9 cellular contexts compared by ENCODE assay signal in genomic region chr3:119675188-119675874, GRCh38. TPM values are rescaled to one million over a fixed set of nuclear protein-coding genes. Genes with fewer than 3 reads are reported as not detected.
A peak's percentile ranks its signal among the peaks of the same experiment; 100 is the strongest.
DNase-seq lines count a peak whose midpoint lies in the region; ATAC-seq and TF ChIP-seq lines count a peak whose summit lies in the region.
"Had no signal": no experiment of that assay in that cellular context is flagged by ENCODE, and none has a peak within 500 bp of the region (broad histone marks: within the 10 kb centered on the region; RNA-seq: fewer than 3 reads in every experiment).

No MANE protein-coding gene starts in this region.

- no peak for DNase-seq in activated T-cell treated with anti-CD3 and anti-CD28 coated beads, Interleukin-2, amount 50 U/mL, for 24 hours
- DNase-seq in activated T-cell treated with anti-CD3 and anti-CD28 coated beads, Interleukin-2, amount 50 U/mL, for 48 hours, result no peak
- no peak for DNase-seq in glutamatergic neuron
- DNase-seq in spleen, result no peak
- DNase-seq in UCSD-AML1 (lab: John Stamatoyannopoulos, UW; ENCODE audit: unreplicated experiment), result no peak
- DNase-seq in GM03348 (ENCODE audit: low spot score), result no peak
- DNase-seq: effector memory CD4-positive, alpha-beta T cell had no signal

- H3K4me3 ChIP-seq in SU-DHL-6 (ENCODE audit: insufficient read depth, low read length, poor library complexity, severe bottlenecking), result peak overlapping the region; percentile 86
- H3K4me3 ChIP-seq in spleen, result peak overlapping the region in 2 of 8 donors; percentile 73 to 85

- peaks cover 13 to 57% (median 31%) of the 10 kb centered on the region in 6 donors for H3K4me1 ChIP-seq in spleen

- peak overlapping the region; percentile 89 for H3K4me2 ChIP-seq in SU-DHL-6 (ENCODE audit: low read depth, low read length, poor library complexity, severe bottlenecking)

- H3K79me2 ChIP-seq in SU-DHL-6 (ENCODE audit: insufficient read depth, low read length), result peaks cover 42% of the 10 kb centered on the region

- H4K20me1 ChIP-seq in SU-DHL-6 (ENCODE audit: low read depth, low read length), result no peaks in the 10 kb centered on the region

- peak overlapping the region; percentile 94 for H3K4me3 Mint-ChIP-seq in activated T-cell treated with anti-CD3 and anti-CD28 coated beads, Interleukin-2, amount 50 U/mL, for 24 hours
- H3K4me3 Mint-ChIP-seq in glutamatergic neuron (ENCODE audit: unreplicated experiment), result peak overlapping the region; percentile 88

- H3F3A ChIP-seq in SU-DHL-6 (ENCODE audit: insufficient read depth), result peaks cover 15% of the 10 kb centered on the region

- peaks cover 50% of the 10 kb centered on the region for H3K4me1 Mint-ChIP-seq in activated T-cell treated with anti-CD3 and anti-CD28 coated beads, Interleukin-2, amount 50 U/mL, for 24 hours (ENCODE audit: low read depth)
- H3K4me1 Mint-ChIP-seq in glutamatergic neuron (ENCODE audit: low read depth, unreplicated experiment), result peaks cover 6% of the 10 kb centered on the region

- no peak for ATAC-seq in GM18861 (IDR thresholded peaks at IDR 0.05; ENCODE audit: unreplicated experiment)

- H3K36me3 Mint-ChIP-seq in activated T-cell treated with anti-CD3 and anti-CD28 coated beads, Interleukin-2, amount 50 U/mL, for 24 hours (ENCODE audit: low read depth), result peaks cover 65% of the 10 kb centered on the region
- no peaks in the 10 kb centered on the region for H3K36me3 Mint-ChIP-seq in glutamatergic neuron (ENCODE audit: unreplicated experiment)

- intact Hi-C loops in spleen (cut with DNase I; ENCODE audit: low total_unique reads), result no loop called here

- H3K27ac Mint-ChIP-seq in activated T-cell treated with anti-CD3 and anti-CD28 coated beads, Interleukin-2, amount 50 U/mL, for 24 hours, result peak overlapping the region; percentile 98
- peak overlapping the region; percentile 18 for H3K27ac Mint-ChIP-seq in glutamatergic neuron (ENCODE audit: unreplicated experiment)

- no peaks in the 10 kb centered on the region for H3K27me3 Mint-ChIP-seq in activated T-cell treated with anti-CD3 and anti-CD28 coated beads, Interleukin-2, amount 50 U/mL, for 24 hours
- no peaks in the 10 kb centered on the region for H3K27me3 Mint-ChIP-seq in glutamatergic neuron (ENCODE audit: unreplicated experiment)

- no peak overlapping the region for H2AFZ ChIP-seq in SU-DHL-6 (ENCODE audit: low read depth, low read length, severe bottlenecking)

- H3K9ac ChIP-seq in SU-DHL-6 (ENCODE audit: low read length), result peak overlapping the region; percentile 66

- H3K27me3 ChIP-seq in SU-DHL-6 (ENCODE audit: low read length), result no peaks in the 10 kb centered on the region
- no peaks in the 10 kb centered on the region for H3K27me3 ChIP-seq in spleen (replicated peaks in 1 of 7)

- no peak overlapping the region for H3K27ac ChIP-seq in SU-DHL-6 (ENCODE audit: low read depth, low read length)
- H3K27ac ChIP-seq in spleen, result peak overlapping the region in 6 of 8 donors; percentile 69 to 99 (median 97)

- no peaks in the 10 kb centered on the region for H3K9me2 ChIP-seq in SU-DHL-6 (replicated peaks; ENCODE audit: insufficient read depth, low read length)

- H3K36me3 ChIP-seq in SU-DHL-6 (ENCODE audit: low read length) (peaks cover 42% of the 10 kb centered on the region), spleen (peaks cover 0 to 51% (median 39%) of the 10 kb centered on the region in 6 donors)

- 86 to 93% (median 91%) methylated on average over 5 of the region's 5 CpGs for WGBS in spleen, 5 donors

- H3K9me3 ChIP-seq in SU-DHL-6 (ENCODE audit: insufficient read depth, low read length), result no peaks in the 10 kb centered on the region
- no peaks in the 10 kb centered on the region for H3K9me3 ChIP-seq in spleen

- TF ChIP-seq CTCF in SU-DHL-6 (IDR thresholded peaks at IDR 0.05; ENCODE audit: insufficient read depth, low read length, poor library complexity, severe bottlenecking) (no peak), glutamatergic neuron (IDR thresholded peaks at IDR 0.05; ENCODE audit: partially characterized antibody, unreplicated experiment) (no peak), spleen (IDR thresholded peaks at IDR 0.05 in 8 of 11, conservative IDR thresholded peaks at IDR 0.05 in 3 of 11) (no peak)

- no peak for TF ChIP-seq POLR2A in spleen (IDR thresholded peaks at IDR 0.05)

- no peaks in the 10 kb centered on the region for H3K9me3 Mint-ChIP-seq in activated T-cell treated with anti-CD3 and anti-CD28 coated beads, Interleukin-2, amount 50 U/mL, for 24 hours
- peaks cover 5% of the 10 kb centered on the region for H3K9me3 Mint-ChIP-seq in glutamatergic neuron (ENCODE audit: unreplicated experiment)

RNA-seq across cellular contexts. Expression of gene COX17, which starts 1.9 kb away (rescaled TPM):
- total RNA-seq in glutamatergic neuron (ENCODE audit: unreplicated experiment) (38.0 TPM), spleen (10 to 100 TPM; 30.4 to 58.5 (median 38.4) TPM)
- 100 to 1,000 TPM in 2 of 3 donors, 10 to 100 TPM in 1; 97.4 to 136 (median 115) TPM for polyA plus RNA-seq in spleen

RNA-seq across cellular contexts. Expression of gene POPDC2, which starts 14.9 kb away (rescaled TPM):
- total RNA-seq in glutamatergic neuron (ENCODE audit: unreplicated experiment), result 1.4 TPM
- 1 to 10 TPM; 4.8 to 9.8 (median 6.9) TPM for total RNA-seq in spleen
- polyA plus RNA-seq in spleen, result 1 to 10 TPM; 3.1 to 8.3 (median 7.0) TPM

RNA-seq across cellular contexts. Expression of gene CFAP91, which starts 27.5 kb away (rescaled TPM):
- total RNA-seq in glutamatergic neuron (ENCODE audit: unreplicated experiment) (0.59 TPM), spleen (100 to 1,000 TPM in 1 of 7 donors, 10 to 100 TPM in 6; 30.2 to 141 (median 68.2) TPM)
- polyA plus RNA-seq in spleen, result 10 to 100 TPM; 11.0 to 33.7 (median 24.2) TPM

Comparison
In these comparisons a context has a peak if more than half of its experiments do, and no peak if none do; other contexts are left out.
1. RNA of gene CFAP91, which starts 27.5 kb away (total RNA-seq): 30.2 to 141 TPM in spleen; 0.59 TPM in glutamatergic neuron (single experiment); every median in the first group is over 10 times any median in the second.